ENCODE assay signal across 8 cellular contexts in genomic region chr11:71251761-71252433, GRCh38. TPM values are rescaled to one million over a fixed set of nuclear protein-coding genes. Genes with fewer than 3 reads are reported as not detected.
DNase-seq lines count a peak whose midpoint lies in the region; ATAC-seq, FAIRE-seq and TF ChIP-seq lines count a peak whose summit lies in the region.

No MANE protein-coding gene starts in this region.

- intact Hi-C loops in OCI-LY7 (cut with micrococcal nuclease; ENCODE audit: unreplicated experiment), result loop anchor here (10.0 kb wide), 1 partner anchor 173 kb away; no protein-coding TSS in a partner anchor
- intact Hi-C loops in sciatic nerve (cut with DNase I), result no loop called here

- no peaks in the 10 kb centered on the region for H3K9me2 ChIP-seq in OCI-LY7 (ENCODE audit: insufficient read depth, low read length)

- peak; percentile 79 for DNase-seq in GM19239 (ENCODE audit: insufficient read length, low spot score)
- peak; percentile 8 for DNase-seq in OCI-LY7 (ENCODE audit: low spot score)
- peak; percentile 44 for DNase-seq in glomerular visceral epithelial cell (ENCODE audit: extremely low spot score)
- no peak for DNase-seq in retinal pigment epithelial cell (ENCODE audit: low read depth)
- DNase-seq in activated effector memory CD4-positive, alpha-beta T cell treated with anti-CD3 and anti-CD28 coated beads, Interleukin-2, amount 50 U/mL, for 16 hours, result no peak
- DNase-seq in sciatic nerve (ENCODE audit: low spot score), result no peak
- DNase-seq in putamen (ENCODE audit: low spot score), result no peak

- POLR2A ChIA-PET in OCI-LY7 (lab: Charles Lee), result no interaction called here

- H3K4me3 ChIP-seq in OCI-LY7 (ENCODE audit: low read depth, low read length, poor library complexity, severe bottlenecking) (no peak overlapping the region), retinal pigment epithelial cell (ENCODE audit: low read length) (peak overlapping the region; percentile 51)

- CTCF ChIA-PET in OCI-LY7 (lab: Charles Lee; ENCODE audit: unreplicated experiment), result no interaction called here

- TF ChIP-seq CTCF in OCI-LY7 (conservative IDR thresholded peaks at IDR 0.05; ENCODE audit: low read length), result peak; percentile 41
- TF ChIP-seq CTCF in retinal pigment epithelial cell (conservative IDR thresholded peaks at IDR 0.05; ENCODE audit: low read depth, low read length), result no peak

- H3K27ac ChIP-seq in OCI-LY7 (ENCODE audit: low read depth, low read length, poor library complexity, severe bottlenecking), result no peak overlapping the region

- H3K9me3 ChIP-seq in OCI-LY7 (ENCODE audit: low read length), result no peaks in the 10 kb centered on the region

- H3K4me1 ChIP-seq in OCI-LY7 (ENCODE audit: insufficient read depth, low read length, poor library complexity, severe bottlenecking), result no peaks in the 10 kb centered on the region

- ATAC-seq in sciatic nerve, result no peak
- no peak for ATAC-seq in GM21526 (IDR thresholded peaks at IDR 0.05; ENCODE audit: low FRiP score, unreplicated experiment)

- H3K79me2 ChIP-seq in OCI-LY7 (ENCODE audit: insufficient read depth, low read depth, low read length), result no peaks in the 10 kb centered on the region

- no TSS peak for BruUV-seq in OCI-LY7 (replicated peaks; lab: Mats Ljungman, UMichigan)

- no peaks in the 10 kb centered on the region for H3K36me3 ChIP-seq in OCI-LY7 (ENCODE audit: insufficient read depth, low read length)

- no peak for FAIRE-seq in GM19239 (lab: Jason Lieb, UNC)

- H4K20me1 ChIP-seq in OCI-LY7 (ENCODE audit: insufficient read depth, low read length), result no peaks in the 10 kb centered on the region

- no peak overlapping the region for H2AFZ ChIP-seq in OCI-LY7 (ENCODE audit: low read length)

- no peak overlapping the region for H3K4me2 ChIP-seq in OCI-LY7 (ENCODE audit: low read length)

RNA-seq across cellular contexts. Expression of gene SHANK2, which starts 0.5 kb away (rescaled TPM):
- total RNA-seq in OCI-LY7 (2014; rRNA removed; shearing (Covaris generic)), result not detected in 2 replicates
- not detected in 2 replicates for total RNA-seq in OCI-LY7 (2022)
- 3.7 TPM for total RNA-seq in sciatic nerve

Comparison
In these comparisons a context has a peak if more than half of its experiments do, and no peak if none do; other contexts are left out.
1. DNase-seq: peak in GM19239 (single experiment), OCI-LY7 (single experiment) and glomerular visceral epithelial cell (single experiment); none in retinal pigment epithelial cell (single experiment), activated effector memory CD4-positive, alpha-beta T cell treated with anti-CD3 and anti-CD28 coated beads, Interleukin-2, amount 50 U/mL, for 16 hours (single experiment), sciatic nerve (single experiment) and putamen (single experiment).